In the genomic region with DNA sequence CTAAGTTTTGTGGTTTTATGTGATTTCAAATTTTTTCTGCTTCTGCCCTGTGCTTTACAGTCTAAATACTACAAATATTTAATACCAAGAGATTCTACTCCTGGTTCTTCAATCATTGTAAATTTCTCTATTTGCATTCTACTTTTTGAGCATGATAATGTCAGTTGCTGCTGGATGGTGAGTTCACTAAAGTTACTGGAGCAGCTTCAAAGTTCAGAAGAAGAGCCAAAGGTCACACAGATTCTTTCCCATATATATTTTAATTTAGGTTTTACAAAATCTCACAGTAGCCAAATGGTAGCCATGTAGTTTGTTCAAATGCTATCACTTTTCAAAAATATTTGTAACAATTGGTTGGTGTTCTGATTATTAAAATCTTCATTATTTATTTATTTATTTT, we compare ENCODE assay signal across 40 cellular contexts.
"Had no signal": no experiment of that assay in that cellular context is flagged by ENCODE, and none has a peak within 500 bp of the region (broad histone marks: within the 10 kb centered on the region; RNA-seq: fewer than 3 reads in every experiment).

No MANE protein-coding gene starts in this region.

- H3K27me3 ChIP-seq: adrenal gland, ascending aorta, body of pancreas, brain microvascular endothelial cell, breast epithelium, cardiac muscle cell had no signal

- H3K27me3 Mint-ChIP-seq: activated naive CD4-positive, alpha-beta T cell treated with anti-CD3 and anti-CD28 coated beads, Interleukin-2, amount 10 ng/mL, durations not matched to agents 7 days and 5 days; activated naive CD8-positive, alpha-beta T cell; activated naive CD8-positive, alpha-beta T cell treated with anti-CD3 and anti-CD28 coated beads for 36 hours; activated naive CD8-positive, alpha-beta T cell treated with anti-CD3 and anti-CD28 coated beads, Interleukin-2, amount 50 U/mL, for 24 hours; activated T-cell treated with anti-CD3 and anti-CD28 coated beads, Interleukin-2, amount 50 U/mL, for 24 hours; activated T-helper 17 cell treated with anti-CD3 and anti-CD28 coated beads, Interleukin-2, amount 50 U/mL, for 72 hours; brain had no signal

- H3K4me1 Mint-ChIP-seq: activated naive CD4-positive, alpha-beta T cell treated with anti-CD3 and anti-CD28 coated beads, Interleukin-2, amount 10 ng/mL, durations not matched to agents 7 days and 5 days; activated naive CD4-positive, alpha-beta T cell treated with anti-CD3 and anti-CD28 coated beads, Interleukin-2, amount 50 U/mL, for 24 hours; activated naive CD8-positive, alpha-beta T cell treated with anti-CD3 and anti-CD28 coated beads for 36 hours; activated naive CD8-positive, alpha-beta T cell treated with anti-CD3 and anti-CD28 coated beads, Interleukin-2, amount 10 ng/mL, durations not matched to agents 7 days and 5 days; activated naive CD8-positive, alpha-beta T cell treated with anti-CD3 and anti-CD28 coated beads, Interleukin-2, amount 50 U/mL, for 24 hours; activated T-helper 17 cell treated with anti-CD3 and anti-CD28 coated beads, Interleukin-2, amount 50 U/mL, for 72 hours; central memory CD8-positive, alpha-beta T cell had no signal

- H3K36me3 ChIP-seq: adrenal gland, ascending aorta, brain microvascular endothelial cell, breast epithelium, cardiac muscle cell had no signal

- H3K27ac Mint-ChIP-seq: activated naive CD4-positive, alpha-beta T cell treated with anti-CD3 and anti-CD28 coated beads for 36 hours; activated naive CD4-positive, alpha-beta T cell treated with anti-CD3 and anti-CD28 coated beads, Interleukin-2, amount 10 ng/mL, durations not matched to agents 7 days and 5 days; activated naive CD4-positive, alpha-beta T cell treated with anti-CD3 and anti-CD28 coated beads, Interleukin-2, amount 50 U/mL, for 24 hours; activated naive CD4-positive, alpha-beta T cell treated with anti-CD3 and anti-CD28 coated beads, Interleukin-2, amount 50 U/mL, for 72 hours; activated naive CD8-positive, alpha-beta T cell; activated naive CD8-positive, alpha-beta T cell treated with anti-CD3 and anti-CD28 coated beads for 36 hours; activated naive CD8-positive, alpha-beta T cell treated with anti-CD3 and anti-CD28 coated beads, Interleukin-2, amount 10 ng/mL, durations not matched to agents 7 days and 5 days; activated naive CD8-positive, alpha-beta T cell treated with anti-CD3 and anti-CD28 coated beads, Interleukin-2, amount 50 U/mL, for 24 hours; activated T-cell treated with anti-CD3 and anti-CD28 coated beads, Interleukin-2, amount 50 U/mL, for 24 hours; activated T-cell treated with anti-CD3 and anti-CD28 coated beads, Interleukin-2, amount 50 U/mL, for 72 hours; activated T-helper 1 cell treated with anti-CD3 and anti-CD28 coated beads, Interleukin-12 subunit alpha, Interleukin-12 subunit beta, Interleukin-2, Interleukin-4 antibody, amounts not matched to agents 30 ng/mL and 10 ng/mL and 1 ng/mL, durations not matched to agents 14 hours and 24 hours and 36 hours; activated T-helper 17 cell treated with anti-CD3 and anti-CD28 coated beads, Interleukin-2, amount 50 U/mL, for 72 hours; activated T-helper 2 cell treated with anti-CD3 and anti-CD28 coated beads, Interferon-gamma antibody, Interleukin-2, Interleukin-4, amounts not matched to agents 10 μg/mL and 5 μg/mL and 100 μg/mL, durations not matched to agents 14 hours and 24 hours and 36 hours; brain had no signal

- H3K4me3 Mint-ChIP-seq: activated naive CD4-positive, alpha-beta T cell treated with anti-CD3 and anti-CD28 coated beads for 36 hours; activated naive CD4-positive, alpha-beta T cell treated with anti-CD3 and anti-CD28 coated beads, Interleukin-2, amount 10 ng/mL, durations not matched to agents 7 days and 5 days; activated naive CD4-positive, alpha-beta T cell treated with anti-CD3 and anti-CD28 coated beads, Interleukin-2, amount 50 U/mL, for 24 hours; activated naive CD8-positive, alpha-beta T cell; activated naive CD8-positive, alpha-beta T cell treated with anti-CD3 and anti-CD28 coated beads for 36 hours; activated naive CD8-positive, alpha-beta T cell treated with anti-CD3 and anti-CD28 coated beads, Interleukin-2, amount 10 ng/mL, durations not matched to agents 7 days and 5 days; activated naive CD8-positive, alpha-beta T cell treated with anti-CD3 and anti-CD28 coated beads, Interleukin-2, amount 50 U/mL, for 24 hours; activated T-cell treated with anti-CD3 and anti-CD28 coated beads, Interleukin-2, amount 50 U/mL, for 24 hours; activated T-cell treated with anti-CD3 and anti-CD28 coated beads, Interleukin-2, amount 50 U/mL, for 4 hours; activated T-cell treated with anti-CD3 and anti-CD28 coated beads, Interleukin-2, amount 50 U/mL, for 72 hours; activated T-helper 1 cell treated with anti-CD3 and anti-CD28 coated beads, Interleukin-12 subunit alpha, Interleukin-12 subunit beta, Interleukin-2, Interleukin-4 antibody, amounts not matched to agents 30 ng/mL and 10 ng/mL and 1 ng/mL, durations not matched to agents 14 hours and 24 hours and 36 hours; activated T-helper 17 cell treated with anti-CD3 and anti-CD28 coated beads, Interleukin-2, amount 50 U/mL, for 72 hours; brain; central memory CD8-positive, alpha-beta T cell had no signal

- FAIRE-seq: astrocyte, bronchial epithelial cell had no signal

- H3K27ac ChIP-seq: adrenal gland, ascending aorta, brain microvascular endothelial cell, breast epithelium, cardiac muscle cell had no signal

- H3K36me3 Mint-ChIP-seq: activated naive CD4-positive, alpha-beta T cell treated with anti-CD3 and anti-CD28 coated beads, Interleukin-2, amount 10 ng/mL, durations not matched to agents 7 days and 5 days; activated naive CD4-positive, alpha-beta T cell treated with anti-CD3 and anti-CD28 coated beads, Interleukin-2, amount 50 U/mL, for 24 hours; activated naive CD4-positive, alpha-beta T cell treated with anti-CD3 and anti-CD28 coated beads, Interleukin-2, amount 50 U/mL, for 72 hours; activated naive CD8-positive, alpha-beta T cell treated with anti-CD3 and anti-CD28 coated beads for 36 hours; activated naive CD8-positive, alpha-beta T cell treated with anti-CD3 and anti-CD28 coated beads, Interleukin-2, amount 10 ng/mL, durations not matched to agents 7 days and 5 days; brain had no signal

- ATAC-seq: activated naive CD4-positive, alpha-beta T cell treated with anti-CD3 and anti-CD28 coated beads, Interleukin-2, amount 50 U/mL, for 72 hours; activated naive CD8-positive, alpha-beta T cell treated with anti-CD3 and anti-CD28 coated beads, Interleukin-2, amount 50 U/mL, for 24 hours; activated T-cell treated with anti-CD3 and anti-CD28 coated beads, Interleukin-2, amount 50 U/mL, for 4 hours; activated T-cell treated with anti-CD3 and anti-CD28 coated beads, Interleukin-2, amount 50 U/mL, for 72 hours; activated T-helper 17 cell treated with anti-CD3 and anti-CD28 coated beads, Interleukin-2, amount 50 U/mL, for 72 hours had no signal

- H3K4me1 ChIP-seq: breast epithelium had no signal

- H3K9me3 Mint-ChIP-seq: activated naive CD4-positive, alpha-beta T cell treated with anti-CD3 and anti-CD28 coated beads for 36 hours; activated naive CD4-positive, alpha-beta T cell treated with anti-CD3 and anti-CD28 coated beads, Interleukin-2, amount 10 ng/mL, durations not matched to agents 7 days and 5 days; activated naive CD4-positive, alpha-beta T cell treated with anti-CD3 and anti-CD28 coated beads, Interleukin-2, amount 50 U/mL, for 24 hours; activated naive CD4-positive, alpha-beta T cell treated with anti-CD3 and anti-CD28 coated beads, Interleukin-2, amount 50 U/mL, for 72 hours; activated naive CD8-positive, alpha-beta T cell treated with anti-CD3 and anti-CD28 coated beads for 36 hours; activated naive CD8-positive, alpha-beta T cell treated with anti-CD3 and anti-CD28 coated beads, Interleukin-2, amount 10 ng/mL, durations not matched to agents 7 days and 5 days; activated naive CD8-positive, alpha-beta T cell treated with anti-CD3 and anti-CD28 coated beads, Interleukin-2, amount 50 U/mL, for 24 hours; activated T-cell treated with anti-CD3 and anti-CD28 coated beads, Interleukin-2, amount 50 U/mL, for 24 hours; activated T-cell treated with anti-CD3 and anti-CD28 coated beads, Interleukin-2, amount 50 U/mL, for 4 hours; activated T-cell treated with anti-CD3 and anti-CD28 coated beads, Interleukin-2, amount 50 U/mL, for 72 hours; activated T-helper 1 cell treated with anti-CD3 and anti-CD28 coated beads, Interleukin-12 subunit alpha, Interleukin-12 subunit beta, Interleukin-2, Interleukin-4 antibody, amounts not matched to agents 30 ng/mL and 10 ng/mL and 1 ng/mL, durations not matched to agents 14 hours and 24 hours and 36 hours; activated T-helper 17 cell treated with anti-CD3 and anti-CD28 coated beads, Interleukin-2, amount 50 U/mL, for 72 hours; activated T-helper 2 cell treated with anti-CD3 and anti-CD28 coated beads, Interferon-gamma antibody, Interleukin-2, Interleukin-4, amounts not matched to agents 10 μg/mL and 5 μg/mL and 100 μg/mL, durations not matched to agents 14 hours and 24 hours and 36 hours; central memory CD8-positive, alpha-beta T cell had no signal

- H3K9me3 ChIP-seq: adrenal gland, ascending aorta, body of pancreas, breast epithelium had no signal

- DNase-seq: activated effector memory CD4-positive, alpha-beta T cell treated with anti-CD3 and anti-CD28 coated beads, Interleukin-2, amount 50 U/mL, for 16 hours; activated effector memory CD4-positive, alpha-beta T cell treated with Interleukin-2 at 50 U/mL for 16 hours; activated gamma-delta T cell; activated gamma-delta T cell treated with Interleukin-2 at 50 U/mL for 16 hours; activated naive CD4-positive, alpha-beta T cell; activated naive CD4-positive, alpha-beta T cell treated with anti-CD3 and anti-CD28 coated beads for 36 hours; activated naive CD4-positive, alpha-beta T cell treated with anti-CD3 and anti-CD28 coated beads, Interleukin-2, amount 10 ng/mL, durations not matched to agents 7 days and 5 days; activated naive CD4-positive, alpha-beta T cell treated with anti-CD3 and anti-CD28 coated beads, Interleukin-2, amount 50 U/mL, for 16 hours; activated naive CD4-positive, alpha-beta T cell treated with Interleukin-2 at 50 U/mL for 16 hours; activated naive CD8-positive, alpha-beta T cell treated with anti-CD3 and anti-CD28 coated beads for 36 hours; activated naive CD8-positive, alpha-beta T cell treated with anti-CD3 and anti-CD28 coated beads, Interleukin-2, amount 10 ng/mL, durations not matched to agents 7 days and 5 days; activated naive CD8-positive, alpha-beta T cell treated with anti-CD3 and anti-CD28 coated beads, Interleukin-2, amount 50 U/mL, for 24 hours; activated T-cell treated with anti-CD3 and anti-CD28 coated beads, Interleukin-2, amount 50 U/mL, for 1 hour; activated T-cell treated with anti-CD3 and anti-CD28 coated beads, Interleukin-2, amount 50 U/mL, for 24 hours; activated T-cell treated with anti-CD3 and anti-CD28 coated beads, Interleukin-2, amount 50 U/mL, for 4 hours; activated T-cell treated with anti-CD3 and anti-CD28 coated beads, Interleukin-2, amount 50 U/mL, for 48 hours; activated T-cell treated with anti-CD3 and anti-CD28 coated beads, Interleukin-2, amount 50 U/mL, for 72 hours; adrenal gland; amniotic stem cell; amygdala; anterior cingulate cortex; aorta; body of pancreas; brain microvascular endothelial cell; caudate nucleus; central memory CD4-positive, alpha-beta T cell; cerebellar nuclear complex had no signal

- H3K4me3 ChIP-seq: adrenal gland, ascending aorta, body of pancreas, breast epithelium, cardiac muscle cell had no signal
